In the genomic region with DNA sequence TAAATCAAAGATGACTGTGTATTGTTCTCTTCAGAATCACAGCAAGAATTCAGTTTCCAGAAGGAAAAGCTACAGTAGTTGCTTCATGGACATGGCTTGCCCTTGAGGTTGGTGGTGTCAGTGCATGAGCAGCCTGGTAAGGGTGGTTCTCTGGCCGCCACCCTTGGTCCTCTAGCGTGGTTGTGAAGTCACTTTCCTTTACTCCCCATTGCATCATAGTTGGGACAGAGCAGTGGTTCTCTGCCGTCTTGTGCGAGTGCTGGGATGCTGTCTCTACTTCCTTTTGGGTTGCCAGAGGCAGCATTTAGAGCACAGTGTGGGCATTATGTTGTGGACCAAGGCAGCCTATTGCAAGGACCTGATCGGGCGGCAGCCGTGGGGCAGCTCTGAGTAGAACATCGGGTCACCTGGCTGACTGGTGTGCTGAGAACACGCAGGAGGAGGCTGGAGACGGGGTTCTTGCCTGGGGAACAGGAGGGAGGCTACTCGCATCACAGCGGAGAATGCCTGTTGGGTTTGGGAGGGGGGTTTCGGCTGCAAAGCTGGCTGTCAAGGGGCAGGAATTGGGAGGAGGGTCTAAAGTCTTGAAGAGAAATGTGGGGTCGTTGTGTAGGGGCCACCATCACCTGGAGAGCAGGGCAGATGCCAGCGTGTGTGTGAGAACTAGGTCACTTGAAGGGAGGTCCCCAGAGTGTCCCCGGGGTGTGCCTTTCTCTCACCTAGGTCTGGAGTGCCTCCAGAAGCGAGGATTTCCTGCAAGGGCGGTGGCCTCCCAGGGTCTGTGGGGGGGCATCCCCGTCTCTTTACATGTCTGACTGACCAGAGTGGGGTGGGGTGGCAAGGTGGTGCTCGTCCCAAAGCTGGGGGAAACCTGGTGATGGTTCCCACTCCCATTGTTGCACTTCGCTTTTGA, we compare ENCODE assay signal across 10 cellular contexts. TPM values are rescaled to one million over a fixed set of nuclear protein-coding genes. Genes with fewer than 3 reads are reported as not detected.
DNase-seq lines count a peak whose midpoint lies in the region; ATAC-seq, FAIRE-seq and TF ChIP-seq lines count a peak whose summit lies in the region.
"Had no signal": no experiment of that assay in that cellular context is flagged by ENCODE, and none has a peak within 500 bp of the region (broad histone marks: within the 10 kb centered on the region; RNA-seq: fewer than 3 reads in every experiment).

No MANE protein-coding gene starts in this region.

- no TSS peak for BruUV-seq in HepG2 (replicated peaks; lab: Mats Ljungman, UMichigan)

- H3K36me3 ChIP-seq in Loucy (ENCODE audit: insufficient read depth, low read length) (peaks cover 23% of the 10 kb centered on the region; the same call in 1 of the 2 replicates), ascending aorta (peaks cover 5% of the 10 kb centered on the region in 2 donors), HepG2 (replicated peaks in 1 of 2; ENCODE audit: control insufficient read depth in 1 of 2, insufficient read depth in 2 of 2, low read length in 2 of 2) (peaks cover 11 to 64% of the 10 kb centered on the region in 2 experiments)

- H3K9me3 ChIP-seq in Loucy (ENCODE audit: insufficient read depth, low read depth, low read length) (peaks cover under 1% of the 10 kb centered on the region; the same call in 1 of the 2 replicates), ascending aorta (no peaks in the 10 kb centered on the region), HepG2 (ENCODE audit: low read length) (peaks cover 16% of the 10 kb centered on the region)

- CTCF ChIA-PET in HepG2 (lab: Yijun Ruan, JAX; ENCODE audit: low intra/inter-chr PET ratio, low total read pairs): no interaction called here

- intact Hi-C loops in ascending aorta (cut with DNase I): no loop called here
- intact Hi-C loops in HepG2 (cut with micrococcal nuclease; ENCODE audit: unreplicated experiment): loop anchor here (10.0 kb wide), 1 partner anchor 1154 kb away; no protein-coding TSS in a partner anchor

- H3K4me1 ChIP-seq in Loucy (ENCODE audit: insufficient read depth, low read length, poor library complexity, severe bottlenecking) (peaks cover 64% of the 10 kb centered on the region), ascending aorta (peaks cover 46 to 67% of the 10 kb centered on the region in 2 donors), HepG2 (ENCODE audit: insufficient read depth, low read length) (peaks cover 74% of the 10 kb centered on the region)

- ATAC-seq in HepG2: no peak
- ATAC-seq in HG03196 (IDR thresholded peaks at IDR 0.05; ENCODE audit: unreplicated experiment): no peak

- TF ChIP-seq POLR2A in HepG2 (IDR thresholded peaks at IDR 0.05; ENCODE audit: insufficient read depth in 1 of 2, low read depth in 2 of 2, low read length in 2 of 2): 0 out of 4 replicates have a peak, but pooled peaks of 1 of the 2 experiments have one; percentile 4

- peak overlapping the region; percentile 81 for H3K4me3 ChIP-seq in Loucy (ENCODE audit: low read length, poor library complexity, severe bottlenecking)
- H3K4me3 ChIP-seq in ascending aorta: no peak overlapping the region
- no peak overlapping the region for H3K4me3 ChIP-seq in HepG2 (replicated peaks in 1 of 3; ENCODE audit: insufficient read depth in 1 of 3, low read depth in 2 of 3, low read length in 3 of 3)

- no peaks in the 10 kb centered on the region for H3K9me2 ChIP-seq in Loucy (replicated peaks; ENCODE audit: low read depth, low read length)

- H3K9ac ChIP-seq in Loucy (ENCODE audit: low read depth, low read length, poor library complexity, severe bottlenecking) (no peak overlapping the region), HepG2 (ENCODE audit: insufficient read depth, low read depth, low read length) (no peak overlapping the region)

- H4K20me1 ChIP-seq in Loucy (ENCODE audit: insufficient read depth, low read length, poor library complexity, severe bottlenecking) (peaks cover 94% of the 10 kb centered on the region), HepG2 (ENCODE audit: insufficient read depth, low read length) (peaks cover 100% of the 10 kb centered on the region)

- H3K27ac ChIP-seq in 22Rv1: 0 out of 2 replicates have a peak overlapping the region, but pooled peaks have one; percentile 10
- H3K27ac ChIP-seq in ascending aorta: peak overlapping the region; percentile 5 to 14
- H3K27ac ChIP-seq in HepG2 (ENCODE audit: extremely low read length, insufficient read depth, low read length): no peak overlapping the region

- peak overlapping the region; percentile 88 for H3K4me2 ChIP-seq in Loucy (ENCODE audit: low read depth, low read length, poor library complexity, severe bottlenecking)
- H3K4me2 ChIP-seq in HepG2 (ENCODE audit: low read depth, low read length): peak overlapping the region; percentile 5; the same call in 1 of the 2 replicates

- POLR2A ChIA-PET in HepG2 (lab: Yijun Ruan, JAX): interaction anchor here (1.2 to 1.4 kb wide), 2 partner anchors 13 to 22 kb away, joined by 3 to 5 read pairs; no protein-coding TSS in a partner anchor

- H2AFZ ChIP-seq in Loucy (ENCODE audit: low read length) (no peak overlapping the region), HepG2 (ENCODE audit: low read length) (no peak overlapping the region)

- H3F3A ChIP-seq in Loucy (ENCODE audit: low read depth): no peaks in the 10 kb centered on the region

- no peak for TF ChIP-seq CTCF in 22Rv1 (IDR thresholded peaks at IDR 0.05)
- TF ChIP-seq CTCF in Loucy (conservative IDR thresholded peaks at IDR 0.05; ENCODE audit: low read length): no peak
- TF ChIP-seq CTCF in ascending aorta (IDR thresholded peaks at IDR 0.05): no peak
- no peak for TF ChIP-seq CTCF in HepG2 (CRISPR knock-in tag; IDR thresholded peaks at IDR 0.05)

- H3K27me3 ChIP-seq in Loucy (ENCODE audit: insufficient read depth, low read length, poor library complexity, severe bottlenecking) (no peaks in the 10 kb centered on the region), ascending aorta (no peaks in the 10 kb centered on the region), HepG2 (ENCODE audit: control insufficient read depth in 1 of 2, insufficient read depth in 2 of 2, low read length in 2 of 2) (no peaks in the 10 kb centered on the region; a peak in 1 of 5 replicates)

- H3K79me2 ChIP-seq in Loucy (ENCODE audit: insufficient read depth, low read length) (peaks cover 100% of the 10 kb centered on the region), HepG2 (ENCODE audit: insufficient read depth, low read length) (peaks cover 100% of the 10 kb centered on the region)

- no peak for TF ChIP-seq RAD21 in HepG2 (CRISPR knock-in tag; IDR thresholded peaks at IDR 0.05)

- no peak for FAIRE-seq in HepG2 (lab: Jason Lieb, UNC)

- WGBS in HepG2 (ENCODE audit: low lambda C conversion rate): 93% methylated on average over 20 of the region's 21 CpGs

- TF ChIP-seq EP300 in HepG2 (IDR thresholded peaks at IDR 0.05; ENCODE audit: low read depth in 2 of 2, low read length in 2 of 2) (no peak), HepG2 (CRISPR knock-in tag; IDR thresholded peaks at IDR 0.05; ENCODE audit: borderline replicate concordance) (no peak)

- in situ Hi-C loops in HepG2 (cut with HindIII; ENCODE audit: extremely low pct_ligation_motif_present, low pct_unique_long_range_greater_than_20kb): no loop called here

- DNase-seq in ascending aorta (ENCODE audit: low spot score in 2 of 2): no peak
- no peak for DNase-seq in HepG2 (ENCODE audit: low spot score)
- DNase-seq in iPS-NIHi11 (ENCODE audit: low spot score): no peak
- DNase-seq in stimulated activated CD8-positive, alpha-beta memory T cell treated with anti-CD3 and anti-CD28 coated beads, Interleukin-4, amount 100 ng/mL, for 48 hours: no peak
- no peak for DNase-seq in cerebellar nuclear complex (lab: John Stamatoyannopoulos, UW)
- DNase-seq: DMS153, NCI-H1048 had no signal

RNA-seq across cellular contexts. Expression of a gene that starts 6.3 kb away (rescaled TPM):
- total RNA-seq in ascending aorta: 447 TPM
- total RNA-seq in HepG2 (2016; rRNA removed; fragmentation: Illumina TruSeq; extraction: Trizol): 186 and 210 TPM in 2 replicates
- total RNA-seq in HepG2 (2016; cell fraction: cytosol; rRNA removed; fragmentation: Illumina TruSeq; extraction: Trizol; ENCODE audit: low read depth): 81.7 and 86.1 TPM in 2 replicates
- total RNA-seq in HepG2 (2016; cell fraction: insoluble cytoplasmic fraction; rRNA removed; fragmentation: Illumina TruSeq; extraction: Trizol): 189 and 192 TPM in 2 replicates
- 147 and 149 TPM in 2 replicates for total RNA-seq in HepG2 (2016; cell fraction: membrane; rRNA removed; fragmentation: Illumina TruSeq; extraction: Trizol)
- total RNA-seq in HepG2 (2016; cell fraction: nucleus; rRNA removed; fragmentation: Illumina TruSeq; extraction: Trizol): 107 and 112 TPM in 2 replicates
- polyA plus RNA-seq in HepG2 (2011; rRNA removed): 327 and 337 TPM in 2 replicates
- polyA plus RNA-seq in HepG2 (2011; cell fraction: cytosol; rRNA removed): 324 and 458 TPM in 2 replicates
- polyA plus RNA-seq in HepG2 (2011; cell fraction: nucleus; rRNA removed): 231 and 250 TPM in 2 replicates
- polyA plus RNA-seq in HepG2 (2012): 231 and 263 TPM in 2 replicates
- 82.3 and 83.9 TPM in 2 replicates for polyA plus RNA-seq in HepG2 (2016; cell fraction: cytosol; fragmentation: Illumina TruSeq; extraction: Trizol; ENCODE audit: low read depth)
- 300 and 336 TPM in 2 replicates for polyA plus RNA-seq in HepG2 (2016; cell fraction: insoluble cytoplasmic fraction; fragmentation: Illumina TruSeq; extraction: Trizol; ENCODE audit: low read depth)
- 127 and 132 TPM in 2 replicates for polyA plus RNA-seq in HepG2 (2016; cell fraction: membrane; fragmentation: Illumina TruSeq; extraction: Trizol; ENCODE audit: low read depth)
- polyA plus RNA-seq in HepG2 (2016; cell fraction: nucleus; fragmentation: Illumina TruSeq; extraction: Trizol; ENCODE audit: insufficient read depth, low read depth): 254 and 261 TPM in 2 replicates
- polyA minus RNA-seq in HepG2 (2011; rRNA and poly(A)+ RNA removed; ENCODE audit: low replicate concordance): 586 and 708 TPM in 2 replicates
- 237 and 248 TPM in 2 replicates for polyA minus RNA-seq in HepG2 (2011; cell fraction: cytosol; rRNA and poly(A)+ RNA removed)
- polyA minus RNA-seq in HepG2 (2011; cell fraction: nucleus; rRNA and poly(A)+ RNA removed): 85.8 and 86.9 TPM in 2 replicates

RNA-seq across cellular contexts. Expression of a gene that starts 14.3 kb away (rescaled TPM):
- total RNA-seq in ascending aorta (2.4 TPM), HepG2 (2016; rRNA removed; fragmentation: Illumina TruSeq; extraction: Trizol) (14.2 and 19.3 TPM in 2 replicates)
- 3.6 and 3.9 TPM in 2 replicates for total RNA-seq in HepG2 (2016; cell fraction: cytosol; rRNA removed; fragmentation: Illumina TruSeq; extraction: Trizol; ENCODE audit: low read depth)
- total RNA-seq in HepG2 (2016; cell fraction: insoluble cytoplasmic fraction; rRNA removed; fragmentation: Illumina TruSeq; extraction: Trizol): 12.7 and 19.3 TPM in 2 replicates
- 5.2 and 7.7 TPM in 2 replicates for total RNA-seq in HepG2 (2016; cell fraction: membrane; rRNA removed; fragmentation: Illumina TruSeq; extraction: Trizol)
- 10.2 and 14.8 TPM in 2 replicates for total RNA-seq in HepG2 (2016; cell fraction: nucleus; rRNA removed; fragmentation: Illumina TruSeq; extraction: Trizol)
- 8.1 and 8.8 TPM in 2 replicates for polyA plus RNA-seq in HepG2 (2011; rRNA removed)
- polyA plus RNA-seq in HepG2 (2011; cell fraction: cytosol; rRNA removed): 5.5 and 9.0 TPM in 2 replicates
- 34.5 and 36.2 TPM in 2 replicates for polyA plus RNA-seq in HepG2 (2011; cell fraction: nucleus; rRNA removed)
- polyA plus RNA-seq in HepG2 (2012): 6.8 and 7.0 TPM in 2 replicates
- polyA plus RNA-seq in HepG2 (2016; cell fraction: cytosol; fragmentation: Illumina TruSeq; extraction: Trizol; ENCODE audit: low read depth): 2.9 and 3.3 TPM in 2 replicates
- 14.4 and 15.4 TPM in 2 replicates for polyA plus RNA-seq in HepG2 (2016; cell fraction: insoluble cytoplasmic fraction; fragmentation: Illumina TruSeq; extraction: Trizol; ENCODE audit: low read depth)
- polyA plus RNA-seq in HepG2 (2016; cell fraction: membrane; fragmentation: Illumina TruSeq; extraction: Trizol; ENCODE audit: low read depth): 4.2 TPM in 2 replicates
- polyA plus RNA-seq in HepG2 (2016; cell fraction: nucleus; fragmentation: Illumina TruSeq; extraction: Trizol; ENCODE audit: insufficient read depth, low read depth): 35.0 and 36.9 TPM in 2 replicates
- polyA minus RNA-seq in HepG2 (2011; rRNA and poly(A)+ RNA removed; ENCODE audit: low replicate concordance): 3.9 and 4.2 TPM in 2 replicates
- polyA minus RNA-seq in HepG2 (2011; cell fraction: cytosol; rRNA and poly(A)+ RNA removed): 1.2 and 2.6 TPM in 2 replicates
- 2.7 and 3.4 TPM in 2 replicates for polyA minus RNA-seq in HepG2 (2011; cell fraction: nucleus; rRNA and poly(A)+ RNA removed)

RNA-seq across cellular contexts. Expression of a gene that starts 20.3 kb away (rescaled TPM):
- total RNA-seq in ascending aorta (23.6 TPM), HepG2 (2016; rRNA removed; fragmentation: Illumina TruSeq; extraction: Trizol) (92.9 and 97.9 TPM in 2 replicates)
- total RNA-seq in HepG2 (2016; cell fraction: cytosol; rRNA removed; fragmentation: Illumina TruSeq; extraction: Trizol; ENCODE audit: low read depth): 49.0 and 60.3 TPM in 2 replicates
- 86.6 and 104 TPM in 2 replicates for total RNA-seq in HepG2 (2016; cell fraction: insoluble cytoplasmic fraction; rRNA removed; fragmentation: Illumina TruSeq; extraction: Trizol)
- 54.0 and 72.4 TPM in 2 replicates for total RNA-seq in HepG2 (2016; cell fraction: membrane; rRNA removed; fragmentation: Illumina TruSeq; extraction: Trizol)
- 52.4 and 56.0 TPM in 2 replicates for total RNA-seq in HepG2 (2016; cell fraction: nucleus; rRNA removed; fragmentation: Illumina TruSeq; extraction: Trizol)
- 58.6 and 74.8 TPM in 2 replicates for polyA plus RNA-seq in HepG2 (2011; rRNA removed)
- 43.3 and 107 TPM in 2 replicates for polyA plus RNA-seq in HepG2 (2011; cell fraction: cytosol; rRNA removed)
- polyA plus RNA-seq in HepG2 (2011; cell fraction: nucleus; rRNA removed): 195 and 229 TPM in 2 replicates
- polyA plus RNA-seq in HepG2 (2012): 31.6 and 40.6 TPM in 2 replicates
- polyA plus RNA-seq in HepG2 (2016; cell fraction: cytosol; fragmentation: Illumina TruSeq; extraction: Trizol; ENCODE audit: low read depth): 37.6 and 50.2 TPM in 2 replicates
- 96.5 and 99.2 TPM in 2 replicates for polyA plus RNA-seq in HepG2 (2016; cell fraction: insoluble cytoplasmic fraction; fragmentation: Illumina TruSeq; extraction: Trizol; ENCODE audit: low read depth)
- 41.3 and 57.8 TPM in 2 replicates for polyA plus RNA-seq in HepG2 (2016; cell fraction: membrane; fragmentation: Illumina TruSeq; extraction: Trizol; ENCODE audit: low read depth)
- 81.1 and 106 TPM in 2 replicates for polyA plus RNA-seq in HepG2 (2016; cell fraction: nucleus; fragmentation: Illumina TruSeq; extraction: Trizol; ENCODE audit: insufficient read depth, low read depth)
- polyA minus RNA-seq in HepG2 (2011; rRNA and poly(A)+ RNA removed; ENCODE audit: low replicate concordance): 52.6 and 85.2 TPM in 2 replicates
- 25.1 and 31.5 TPM in 2 replicates for polyA minus RNA-seq in HepG2 (2011; cell fraction: cytosol; rRNA and poly(A)+ RNA removed)
- polyA minus RNA-seq in HepG2 (2011; cell fraction: nucleus; rRNA and poly(A)+ RNA removed): 29.2 and 32.2 TPM in 2 replicates

RNA-seq across cellular contexts. Expression of a gene that starts 51.2 kb away (rescaled TPM):
- total RNA-seq in ascending aorta: 979 TPM
- 82.7 and 116 TPM in 2 replicates for total RNA-seq in HepG2 (2016; rRNA removed; fragmentation: Illumina TruSeq; extraction: Trizol)
- total RNA-seq in HepG2 (2016; cell fraction: cytosol; rRNA removed; fragmentation: Illumina TruSeq; extraction: Trizol; ENCODE audit: low read depth): 772 and 776 TPM in 2 replicates
- total RNA-seq in HepG2 (2016; cell fraction: insoluble cytoplasmic fraction; rRNA removed; fragmentation: Illumina TruSeq; extraction: Trizol): 78.9 and 120 TPM in 2 replicates
- 448 and 476 TPM in 2 replicates for total RNA-seq in HepG2 (2016; cell fraction: membrane; rRNA removed; fragmentation: Illumina TruSeq; extraction: Trizol)
- 51.4 and 56.9 TPM in 2 replicates for total RNA-seq in HepG2 (2016; cell fraction: nucleus; rRNA removed; fragmentation: Illumina TruSeq; extraction: Trizol)
- 154 and 205 TPM in 2 replicates for polyA plus RNA-seq in HepG2 (2011; rRNA removed)
- polyA plus RNA-seq in HepG2 (2011; cell fraction: cytosol; rRNA removed): 228 and 301 TPM in 2 replicates
- polyA plus RNA-seq in HepG2 (2011; cell fraction: nucleus; rRNA removed): 387 and 492 TPM in 2 replicates
- polyA plus RNA-seq in HepG2 (2012): 58.4 and 85.4 TPM in 2 replicates
- polyA plus RNA-seq in HepG2 (2016; cell fraction: cytosol; fragmentation: Illumina TruSeq; extraction: Trizol; ENCODE audit: low read depth): 764 and 775 TPM in 2 replicates
- polyA plus RNA-seq in HepG2 (2016; cell fraction: insoluble cytoplasmic fraction; fragmentation: Illumina TruSeq; extraction: Trizol; ENCODE audit: low read depth): 78.9 and 87.4 TPM in 2 replicates
- 402 and 423 TPM in 2 replicates for polyA plus RNA-seq in HepG2 (2016; cell fraction: membrane; fragmentation: Illumina TruSeq; extraction: Trizol; ENCODE audit: low read depth)
- polyA plus RNA-seq in HepG2 (2016; cell fraction: nucleus; fragmentation: Illumina TruSeq; extraction: Trizol; ENCODE audit: insufficient read depth, low read depth): 119 and 120 TPM in 2 replicates
- polyA minus RNA-seq in HepG2 (2011; rRNA and poly(A)+ RNA removed; ENCODE audit: low replicate concordance): 81.2 and 86.5 TPM in 2 replicates
- 31.2 and 41.7 TPM in 2 replicates for polyA minus RNA-seq in HepG2 (2011; cell fraction: cytosol; rRNA and poly(A)+ RNA removed)
- polyA minus RNA-seq in HepG2 (2011; cell fraction: nucleus; rRNA and poly(A)+ RNA removed): 52.1 and 60.5 TPM in 2 replicates
